ENCODE assay signal across 1 cellular context in the genomic region with DNA sequence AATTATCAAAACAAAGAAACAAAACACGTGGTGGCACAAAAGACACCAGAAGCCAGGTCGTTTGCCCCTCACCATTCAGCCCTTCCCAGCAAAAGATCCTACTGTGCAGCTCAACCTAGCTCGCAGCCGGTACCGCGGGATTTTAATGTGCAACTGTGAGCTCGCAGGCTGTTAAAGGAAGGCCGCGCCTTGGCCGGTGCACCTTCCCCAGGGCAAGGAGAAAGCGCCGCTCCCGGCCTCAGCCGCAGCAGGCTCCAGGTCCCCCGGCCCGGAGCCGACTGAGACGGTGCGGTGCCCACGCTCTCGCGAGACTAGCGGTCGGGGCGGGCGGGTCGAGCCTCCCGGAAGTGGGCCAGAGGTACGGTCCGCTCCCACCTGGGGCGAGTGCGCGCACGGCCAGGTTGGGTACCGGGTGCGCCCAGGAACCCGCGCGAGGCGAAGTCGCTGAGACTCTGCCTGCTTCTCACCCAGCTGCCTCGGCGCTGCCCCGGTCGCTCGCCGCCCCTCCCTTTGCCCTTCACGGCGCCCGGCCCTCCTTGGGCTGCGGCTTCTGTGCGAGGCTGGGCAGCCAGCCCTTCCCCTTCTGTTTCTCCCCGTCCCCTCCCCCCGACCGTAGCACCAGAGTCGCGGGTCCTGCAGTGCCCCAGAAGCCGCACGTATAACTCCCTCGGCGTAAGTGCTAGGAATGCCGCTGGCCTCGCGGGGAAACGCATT.
TF ChIP-seq lines count a peak whose summit lies in the region.

TSS of gene AGL (plus strand) at position 618 of the 714 bp plus-strand sequence. CDS start 682 bp downstream, outside the sequence.

TF ChIP-seq in HepG2, 621 proteins besides CTCF, POLR2A, EP300 and RAD21 (continued from another document and continues in another):
- TF ChIP-seq, protein P1, sequence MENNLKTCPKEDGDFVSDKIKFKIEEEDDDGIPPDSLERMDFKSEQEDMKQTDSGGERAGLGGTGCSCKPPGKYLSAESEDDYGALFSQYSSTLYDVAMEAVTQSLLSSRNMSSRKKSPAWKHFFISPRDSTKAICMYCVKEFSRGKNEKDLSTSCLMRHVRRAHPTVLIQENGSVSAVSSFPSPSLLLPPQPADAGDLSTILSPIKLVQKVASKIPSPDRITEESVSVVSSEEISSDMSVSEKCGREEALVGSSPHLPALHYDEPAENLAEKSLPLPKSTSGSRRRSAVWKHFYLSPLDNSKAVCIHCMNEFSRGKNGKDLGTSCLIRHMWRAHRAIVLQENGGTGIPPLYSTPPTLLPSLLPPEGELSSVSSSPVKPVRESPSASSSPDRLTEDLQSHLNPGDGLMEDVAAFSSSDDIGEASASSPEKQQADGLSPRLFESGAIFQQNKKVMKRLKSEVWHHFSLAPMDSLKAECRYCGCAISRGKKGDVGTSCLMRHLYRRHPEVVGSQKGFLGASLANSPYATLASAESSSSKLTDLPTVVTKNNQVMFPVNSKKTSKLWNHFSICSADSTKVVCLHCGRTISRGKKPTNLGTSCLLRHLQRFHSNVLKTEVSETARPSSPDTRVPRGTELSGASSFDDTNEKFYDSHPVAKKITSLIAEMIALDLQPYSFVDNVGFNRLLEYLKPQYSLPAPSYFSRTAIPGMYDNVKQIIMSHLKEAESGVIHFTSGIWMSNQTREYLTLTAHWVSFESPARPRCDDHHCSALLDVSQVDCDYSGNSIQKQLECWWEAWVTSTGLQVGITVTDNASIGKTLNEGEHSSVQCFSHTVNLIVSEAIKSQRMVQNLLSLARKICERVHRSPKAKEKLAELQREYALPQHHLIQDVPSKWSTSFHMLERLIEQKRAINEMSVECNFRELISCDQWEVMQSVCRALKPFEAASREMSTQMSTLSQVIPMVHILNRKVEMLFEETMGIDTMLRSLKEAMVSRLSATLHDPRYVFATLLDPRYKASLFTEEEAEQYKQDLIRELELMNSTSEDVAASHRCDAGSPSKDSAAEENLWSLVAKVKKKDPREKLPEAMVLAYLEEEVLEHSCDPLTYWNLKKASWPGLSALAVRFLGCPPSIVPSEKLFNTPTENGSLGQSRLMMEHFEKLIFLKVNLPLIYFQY (CRISPR knock-in tag; IDR thresholded peaks at IDR 0.05; ENCODE audit: borderline replicate concordance), result peak; percentile 99
- TF ChIP-seq, protein P2, sequence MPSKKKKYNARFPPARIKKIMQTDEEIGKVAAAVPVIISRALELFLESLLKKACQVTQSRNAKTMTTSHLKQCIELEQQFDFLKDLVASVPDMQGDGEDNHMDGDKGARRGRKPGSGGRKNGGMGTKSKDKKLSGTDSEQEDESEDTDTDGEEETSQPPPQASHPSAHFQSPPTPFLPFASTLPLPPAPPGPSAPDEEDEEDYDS (CRISPR knock-in tag; IDR thresholded peaks at IDR 0.05), result peak; percentile 55
- TF ChIP-seq ZFP82 (CRISPR knock-in tag; IDR thresholded peaks at IDR 0.05; ENCODE audit: borderline replicate concordance), result no peak; the same call in 1 of the 2 replicates
- TF ChIP-seq TBL1XR1 (IDR thresholded peaks at IDR 0.05; ENCODE audit: borderline replicate concordance, low read length, partially characterized antibody), result no peak
- TF ChIP-seq HNF1A (IDR thresholded peaks at IDR 0.05; ENCODE audit: low read depth), result no peak
- TF ChIP-seq HNF1A (CRISPR knock-in tag; IDR thresholded peaks at IDR 0.05; ENCODE audit: borderline replicate concordance), result peak; percentile 67; the same call in 1 of the 2 replicates
- peak; percentile 50; the same call in 1 of the 2 replicates for TF ChIP-seq ZMYM3 (CRISPR knock-in tag; IDR thresholded peaks at IDR 0.05)
- TF ChIP-seq, protein P3, sequence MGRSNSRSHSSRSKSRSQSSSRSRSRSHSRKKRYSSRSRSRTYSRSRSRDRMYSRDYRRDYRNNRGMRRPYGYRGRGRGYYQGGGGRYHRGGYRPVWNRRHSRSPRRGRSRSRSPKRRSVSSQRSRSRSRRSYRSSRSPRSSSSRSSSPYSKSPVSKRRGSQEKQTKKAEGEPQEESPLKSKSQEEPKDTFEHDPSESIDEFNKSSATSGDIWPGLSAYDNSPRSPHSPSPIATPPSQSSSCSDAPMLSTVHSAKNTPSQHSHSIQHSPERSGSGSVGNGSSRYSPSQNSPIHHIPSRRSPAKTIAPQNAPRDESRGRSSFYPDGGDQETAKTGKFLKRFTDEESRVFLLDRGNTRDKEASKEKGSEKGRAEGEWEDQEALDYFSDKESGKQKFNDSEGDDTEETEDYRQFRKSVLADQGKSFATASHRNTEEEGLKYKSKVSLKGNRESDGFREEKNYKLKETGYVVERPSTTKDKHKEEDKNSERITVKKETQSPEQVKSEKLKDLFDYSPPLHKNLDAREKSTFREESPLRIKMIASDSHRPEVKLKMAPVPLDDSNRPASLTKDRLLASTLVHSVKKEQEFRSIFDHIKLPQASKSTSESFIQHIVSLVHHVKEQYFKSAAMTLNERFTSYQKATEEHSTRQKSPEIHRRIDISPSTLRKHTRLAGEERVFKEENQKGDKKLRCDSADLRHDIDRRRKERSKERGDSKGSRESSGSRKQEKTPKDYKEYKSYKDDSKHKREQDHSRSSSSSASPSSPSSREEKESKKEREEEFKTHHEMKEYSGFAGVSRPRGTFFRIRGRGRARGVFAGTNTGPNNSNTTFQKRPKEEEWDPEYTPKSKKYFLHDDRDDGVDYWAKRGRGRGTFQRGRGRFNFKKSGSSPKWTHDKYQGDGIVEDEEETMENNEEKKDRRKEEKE (IDR thresholded peaks at IDR 0.05), result no peak
- TF ChIP-seq POLR2G (IDR thresholded peaks at IDR 0.05; ENCODE audit: low read depth, low read length), result peak; percentile 99
- TF ChIP-seq, protein P4, sequence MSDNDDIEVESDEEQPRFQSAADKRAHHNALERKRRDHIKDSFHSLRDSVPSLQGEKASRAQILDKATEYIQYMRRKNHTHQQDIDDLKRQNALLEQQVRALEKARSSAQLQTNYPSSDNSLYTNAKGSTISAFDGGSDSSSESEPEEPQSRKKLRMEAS (IDR thresholded peaks at IDR 0.05), result peak; percentile 60
- no peak for TF ChIP-seq ZNF7 (CRISPR knock-in tag; IDR thresholded peaks at IDR 0.05)
- TF ChIP-seq ZNF781 (CRISPR knock-in tag; IDR thresholded peaks at IDR 0.05; ENCODE audit: borderline replicate concordance, not compliant biosample characterization), result peak; percentile 76
- TF ChIP-seq FOXM1 (CRISPR knock-in tag; IDR thresholded peaks at IDR 0.05), result no peak
- 0 out of 2 replicates have a peak, but pooled peaks have one; percentile 31 for TF ChIP-seq ZFP1 (CRISPR knock-in tag; IDR thresholded peaks at IDR 0.05)
- TF ChIP-seq CBX2 (IDR thresholded peaks at IDR 0.05; ENCODE audit: low read depth, low read length), result no peak
- TF ChIP-seq CBX2 (CRISPR knock-in tag; IDR thresholded peaks at IDR 0.05; ENCODE audit: low read depth), result no peak
- TF ChIP-seq, protein P5, sequence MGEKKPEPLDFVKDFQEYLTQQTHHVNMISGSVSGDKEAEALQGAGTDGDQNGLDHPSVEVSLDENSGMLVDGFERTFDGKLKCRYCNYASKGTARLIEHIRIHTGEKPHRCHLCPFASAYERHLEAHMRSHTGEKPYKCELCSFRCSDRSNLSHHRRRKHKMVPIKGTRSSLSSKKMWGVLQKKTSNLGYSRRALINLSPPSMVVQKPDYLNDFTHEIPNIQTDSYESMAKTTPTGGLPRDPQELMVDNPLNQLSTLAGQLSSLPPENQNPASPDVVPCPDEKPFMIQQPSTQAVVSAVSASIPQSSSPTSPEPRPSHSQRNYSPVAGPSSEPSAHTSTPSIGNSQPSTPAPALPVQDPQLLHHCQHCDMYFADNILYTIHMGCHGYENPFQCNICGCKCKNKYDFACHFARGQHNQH (CRISPR knock-in tag; IDR thresholded peaks at IDR 0.05), result peak; percentile 87; the same call in 1 of the 2 replicates
- no peak for TF ChIP-seq MIER2 (CRISPR knock-in tag; IDR thresholded peaks at IDR 0.05)
- TF ChIP-seq AHR (CRISPR knock-in tag; IDR thresholded peaks at IDR 0.05), result 0 out of 2 replicates have a peak, but pooled peaks have one; percentile 85
- TF ChIP-seq ZNF556 (CRISPR knock-in tag; IDR thresholded peaks at IDR 0.05; ENCODE audit: borderline replicate concordance), result peak; percentile 89
- TF ChIP-seq ZFP36L1 (CRISPR knock-in tag; IDR thresholded peaks at IDR 0.05), result no peak
- TF ChIP-seq HDAC6 (IDR thresholded peaks at IDR 0.05; ENCODE audit: low read depth, low read length), result no peak
- no peak for TF ChIP-seq TEAD2 (CRISPR knock-in tag; IDR thresholded peaks at IDR 0.05)
- TF ChIP-seq, protein P6, sequence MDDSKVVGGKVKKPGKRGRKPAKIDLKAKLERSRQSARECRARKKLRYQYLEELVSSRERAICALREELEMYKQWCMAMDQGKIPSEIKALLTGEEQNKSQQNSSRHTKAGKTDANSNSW (CRISPR knock-in tag; IDR thresholded peaks at IDR 0.05; ENCODE audit: borderline replicate concordance), result no peak
- 0 out of 2 replicates have a peak, but pooled peaks have one; percentile 57 for TF ChIP-seq DNMT1 (CRISPR knock-in tag; IDR thresholded peaks at IDR 0.05)
- peak; percentile 85 for TF ChIP-seq TBX2 (CRISPR knock-in tag; IDR thresholded peaks at IDR 0.05; ENCODE audit: borderline replicate concordance)
- no peak for TF ChIP-seq NCOA5 (CRISPR knock-in tag; IDR thresholded peaks at IDR 0.05)
- TF ChIP-seq ZNF776 (CRISPR knock-in tag; IDR thresholded peaks at IDR 0.05), result 0 out of 2 replicates have a peak, but pooled peaks have one; percentile 47
- TF ChIP-seq STAG1 (CRISPR knock-in tag; IDR thresholded peaks at IDR 0.05), result no peak
- peak; percentile 97 for TF ChIP-seq ASH2L (IDR thresholded peaks at IDR 0.05; ENCODE audit: insufficient read length, low read depth, low read length)
- no peak for TF ChIP-seq SRSF4 (IDR thresholded peaks at IDR 0.05; ENCODE audit: low read depth, low read length, poor library complexity, severe bottlenecking)
- TF ChIP-seq MBD4 (IDR thresholded peaks at IDR 0.05; ENCODE audit: borderline replicate concordance, low read length), result no peak
- peak; percentile 92 for TF ChIP-seq YEATS2 (CRISPR knock-in tag; IDR thresholded peaks at IDR 0.05; ENCODE audit: borderline replicate concordance)
- TF ChIP-seq ZNF704 (CRISPR knock-in tag; IDR thresholded peaks at IDR 0.05; ENCODE audit: borderline replicate concordance), result no peak
- peak; percentile 70; the same call in 1 of the 2 replicates for TF ChIP-seq EED (CRISPR knock-in tag; IDR thresholded peaks at IDR 0.05)
- TF ChIP-seq NR2F6 (IDR thresholded peaks at IDR 0.05), result no peak
- TF ChIP-seq NR2F6 (CRISPR knock-in tag; IDR thresholded peaks at IDR 0.05), result peak; percentile 63; the same call in 1 of the 2 replicates
- TF ChIP-seq ZFP90 (CRISPR knock-in tag; IDR thresholded peaks at IDR 0.05; ENCODE audit: borderline replicate concordance), result peak; percentile 88
- no peak; the same call in 1 of the 2 replicates for TF ChIP-seq ZNF550 (CRISPR knock-in tag; IDR thresholded peaks at IDR 0.05; ENCODE audit: borderline replicate concordance)
- peak; percentile 90 for TF ChIP-seq BORCS8-MEF2B (CRISPR knock-in tag; IDR thresholded peaks at IDR 0.05)
- TF ChIP-seq IRX3 (CRISPR knock-in tag; IDR thresholded peaks at IDR 0.05; ENCODE audit: borderline replicate concordance, low read depth), result peak; percentile 93
- TF ChIP-seq ZFYVE20 (CRISPR knock-in tag; IDR thresholded peaks at IDR 0.05; ENCODE audit: borderline replicate concordance, low read depth), result 0 out of 2 replicates have a peak, but pooled peaks have one; percentile 31
- peak; percentile 64; the same call in 1 of the 2 replicates for TF ChIP-seq FOXJ3 (CRISPR knock-in tag; IDR thresholded peaks at IDR 0.05; ENCODE audit: borderline replicate concordance)
- TF ChIP-seq, protein P7, sequence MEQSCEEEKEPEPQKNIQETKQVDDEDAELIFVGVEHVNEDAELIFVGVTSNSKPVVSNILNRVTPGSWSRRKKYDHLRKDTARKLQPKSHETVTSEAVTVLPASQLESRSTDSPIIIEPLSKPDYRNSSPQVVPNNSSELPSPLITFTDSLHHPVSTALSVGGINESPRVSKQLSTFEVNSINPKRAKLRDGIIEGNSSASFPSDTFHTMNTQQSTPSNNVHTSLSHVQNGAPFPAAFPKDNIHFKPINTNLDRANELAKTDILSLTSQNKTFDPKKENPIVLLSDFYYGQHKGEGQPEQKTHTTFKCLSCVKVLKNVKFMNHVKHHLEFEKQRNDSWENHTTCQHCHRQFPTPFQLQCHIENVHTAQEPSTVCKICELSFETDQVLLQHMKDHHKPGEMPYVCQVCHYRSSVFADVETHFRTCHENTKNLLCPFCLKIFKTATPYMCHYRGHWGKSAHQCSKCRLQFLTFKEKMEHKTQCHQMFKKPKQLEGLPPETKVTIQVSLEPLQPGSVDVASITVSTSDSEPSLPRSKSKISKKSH (CRISPR knock-in tag; IDR thresholded peaks at IDR 0.05; ENCODE audit: borderline replicate concordance), result 0 out of 2 replicates have a peak, but pooled peaks have one; percentile 51
- no peak for TF ChIP-seq CCAR2 (optimal IDR thresholded peaks at IDR 0.05; ENCODE audit: low read depth, low read length)
- TF ChIP-seq EZH2 (conservative IDR thresholded peaks at IDR 0.05; ENCODE audit: low read depth, low read length), result no peak
- TF ChIP-seq NFKBIZ (CRISPR knock-in tag; IDR thresholded peaks at IDR 0.05), result peak; percentile 81; the same call in 1 of the 2 replicates
